9 cellular contexts compared by ENCODE assay signal in genomic region chr13:32415019-32415418, GRCh38. TPM values are rescaled to one million over a fixed set of nuclear protein-coding genes. Genes with fewer than 3 reads are reported as not detected.
A peak's percentile ranks its signal among the peaks of the same experiment; 100 is the strongest.
DNase-seq lines count a peak whose midpoint lies in the region; ATAC-seq and TF ChIP-seq lines count a peak whose summit lies in the region.
"Had no signal": no experiment of that assay in that cellular context is flagged by ENCODE, and none has a peak within 500 bp of the region (broad histone marks: within the 10 kb centered on the region; RNA-seq: fewer than 3 reads in every experiment).

No MANE protein-coding gene starts in this region.

- no peak overlapping the region for H3K9ac ChIP-seq in PC-3 (ENCODE audit: low read length)
- H3K9ac ChIP-seq in fibroblast of lung (ENCODE audit: insufficient read depth, low read length) = no peak overlapping the region

- BruUV-seq in PC-3 (replicated peaks; lab: Mats Ljungman, UMichigan) = no TSS peak

- TF ChIP-seq CTCF in 22Rv1 (IDR thresholded peaks at IDR 0.05) = peak; percentile 77
- peak; percentile 66 for TF ChIP-seq CTCF in PC-3 (conservative IDR thresholded peaks at IDR 0.05; ENCODE audit: low read depth, low read length)
- peak; percentile 54 to 61 for TF ChIP-seq CTCF in fibroblast of lung (conservative IDR thresholded peaks at IDR 0.05 in 1 of 2, IDR thresholded peaks at IDR 0.05 in 1 of 2; ENCODE audit: low read depth in 1 of 2, low read length in 2 of 2)

- H3K4me3 ChIP-seq in PC-3 (ENCODE audit: low read length) (no peak overlapping the region), fibroblast of lung (replicated peaks in 1 of 4; ENCODE audit: control extremely low read depth in 1 of 4, insufficient read depth in 1 of 4, low read depth in 3 of 4, low read length in 4 of 4) (no peak overlapping the region)

- intact Hi-C loops in PC-3 (cut with micrococcal nuclease) = loop anchor here (10.0 kb wide), 1 partner anchor 250 kb away; no protein-coding TSS in a partner anchor

- H3K4me2 ChIP-seq in PC-3 (ENCODE audit: low read length) (no peak overlapping the region), fibroblast of lung (ENCODE audit: extremely low read depth, insufficient read depth, low read length) (no peak overlapping the region)

- no peaks in the 10 kb centered on the region for H3K79me2 ChIP-seq in PC-3 (ENCODE audit: low read length)
- H3K79me2 ChIP-seq in fibroblast of lung (ENCODE audit: control insufficient read depth, insufficient read depth, low read length) = no peaks in the 10 kb centered on the region

- H3K27me3 ChIP-seq in PC-3 (ENCODE audit: low read length) (no peaks in the 10 kb centered on the region), fibroblast of lung (ENCODE audit: control insufficient read depth, insufficient read depth, low read length) (no peaks in the 10 kb centered on the region)

- H3K36me3 ChIP-seq in PC-3 (ENCODE audit: low read depth, low read length) (no peaks in the 10 kb centered on the region), fibroblast of lung (ENCODE audit: control insufficient read depth, insufficient read depth, low read length) (no peaks in the 10 kb centered on the region)

- DNase-seq in ELR (ENCODE audit: low read depth) (peak; percentile 34), PC-3 (peak; percentile 20), fibroblast of lung (ENCODE audit: low read depth in 2 of 2) (no peak), H4 (ENCODE audit: low spot score) (no peak), epidermal melanocyte (ENCODE audit: insufficient read length, low spot score) (no peak), nucleus accumbens (lab: John Stamatoyannopoulos, UW) (no peak)

- H3K9me3 ChIP-seq in PC-3 (ENCODE audit: low read length) = no peaks in the 10 kb centered on the region
- H3K9me3 ChIP-seq in fibroblast of lung (ENCODE audit: control insufficient read depth, insufficient read depth, low read depth, low read length) = no peaks in the 10 kb centered on the region

- POLR2A ChIA-PET in PC-3 (lab: Charles Lee; ENCODE audit: unreplicated experiment) = interaction anchor here (0.5 kb wide), 1 partner anchor 13 kb away, joined by 3 read pairs; the partner anchor contains the start of gene N4BP2L1

- CTCF ChIA-PET in PC-3 (lab: Charles Lee) = interaction anchor here (0.6 kb wide), 1 partner anchor 230 kb away, joined by 3 read pairs; no protein-coding TSS in a partner anchor

- H3F3A ChIP-seq in PC-3 (ENCODE audit: low read length, unreplicated experiment) = no peaks in the 10 kb centered on the region

- H3K4me1 ChIP-seq in PC-3 (ENCODE audit: insufficient read depth, low read length) (no peaks in the 10 kb centered on the region), fibroblast of lung (ENCODE audit: control insufficient read depth, extremely low read depth, insufficient read depth, low read length) (no peaks in the 10 kb centered on the region)

- H2AFZ ChIP-seq in PC-3 (ENCODE audit: low read length) = 0 out of 2 replicates have a peak overlapping the region, but pooled peaks have one; percentile 42
- H2AFZ ChIP-seq in fibroblast of lung (ENCODE audit: low read length) = no peak overlapping the region

- ATAC-seq in PC-3 = no peak
- no peak for ATAC-seq in GM18498 (IDR thresholded peaks at IDR 0.05; ENCODE audit: unreplicated experiment)
- ATAC-seq: esophagus mucosa had no signal

- H3K27ac ChIP-seq in 22Rv1 (peak overlapping the region; percentile 19; the same call in 1 of the 2 replicates), PC-3 (ENCODE audit: low read length) (no peak overlapping the region), fibroblast of lung (ENCODE audit: insufficient read depth, low read length) (no peak overlapping the region)

- H4K20me1 ChIP-seq in PC-3 (ENCODE audit: low read length) = no peaks in the 10 kb centered on the region
- no peaks in the 10 kb centered on the region for H4K20me1 ChIP-seq in fibroblast of lung (ENCODE audit: control insufficient read depth, extremely low read depth, insufficient read depth, low read length)

- no peaks in the 10 kb centered on the region for H3K9me2 ChIP-seq in PC-3 (replicated peaks; ENCODE audit: low read length)

RNA-seq across cellular contexts. Expression of gene N4BP2L1, which starts 12.9 kb away (rescaled TPM):
- 0.15 and 0.17 TPM in 2 replicates for total RNA-seq in PC-3 (2014; rRNA removed)
- 5.6 and 5.9 TPM in 2 replicates for total RNA-seq in fibroblast of lung
- 1.1 and 2.7 TPM in 2 replicates for polyA plus RNA-seq in fibroblast of lung
- 0.93 and 2.0 TPM in 2 replicates for polyA plus RNA-seq in fibroblast of lung (2012)
- polyA minus RNA-seq in fibroblast of lung (ENCODE audit: low replicate concordance) = 0.22 and 0.35 TPM in 2 replicates
- 0.15 TPM in 1 of 2 replicates, not detected in the other for total RNA-seq in H4 (2014; rRNA removed; shearing (Covaris generic))

Comparison
In these comparisons a context has a peak if more than half of its experiments do, and no peak if none do; other contexts are left out.
1. DNase-seq: peak in ELR (single experiment) and PC-3 (single experiment); none in fibroblast of lung (0 of 2), H4 (single experiment), epidermal melanocyte (single experiment) and nucleus accumbens (0 of 56).
2. Peak in every context shown above with its lines, with median percentiles within 50 percentile points of each other: CTCF ChIP-seq.